ENCODE assay signal across 23 cellular contexts in the genomic region with DNA sequence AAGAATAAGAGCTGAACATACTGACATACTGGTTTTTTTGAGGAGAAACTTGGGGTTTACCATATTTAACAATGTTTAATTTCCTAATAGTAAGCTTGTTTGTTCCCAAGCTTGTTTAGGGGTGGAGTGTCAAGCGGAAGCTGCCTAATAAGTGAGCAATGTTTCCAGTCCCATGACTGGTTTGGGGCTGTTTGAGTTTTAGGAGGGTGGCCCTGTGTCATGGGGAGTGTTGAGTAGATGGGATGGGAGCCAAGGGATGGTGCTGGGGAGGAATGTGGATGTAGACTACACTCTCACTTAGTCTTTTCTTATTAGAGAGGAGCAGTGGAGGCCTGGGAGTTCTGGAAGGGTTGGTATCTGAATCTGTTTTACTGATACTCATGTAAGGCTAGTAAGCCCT.
DNase-seq lines count a peak whose midpoint lies in the region; ATAC-seq and TF ChIP-seq lines count a peak whose summit lies in the region.
"Had no signal": no experiment of that assay in that cellular context is flagged by ENCODE, and none has a peak within 500 bp of the region (broad histone marks: within the 10 kb centered on the region; RNA-seq: fewer than 3 reads in every experiment).

No MANE protein-coding gene starts in this region.

- TF ChIP-seq CTCF in type B pancreatic cell (conservative IDR thresholded peaks at IDR 0.05) (no peak), left lung (IDR thresholded peaks at IDR 0.05) (no peak), gastrocnemius medialis (IDR thresholded peaks at IDR 0.05 in 4 of 5, conservative IDR thresholded peaks at IDR 0.05 in 1 of 5) (no peak)

- H3K4me3 Mint-ChIP-seq in type B pancreatic cell = peak overlapping the region; percentile 53
- H3K4me3 Mint-ChIP-seq: activated CD8-positive, alpha-beta T cell treated with anti-CD3 and anti-CD28 coated beads, Interleukin-2, amount 10 ng/mL, durations not matched to agents 7 days and 5 days; activated T-cell treated with anti-CD3 and anti-CD28 coated beads, Interleukin-2, amount 50 U/mL, for 24 hours; stimulated activated memory B cell treated with anti-CD40 and anti-IgM and Interleukin-4, amounts not matched to agents 10 μg/mL and 1 μg/mL and 100 μg/mL, for 72 hours had no signal

- DNase-seq in DMS53 (lab: John Stamatoyannopoulos, UW) (peak; percentile 11), DMS53 treated with DMSO at 0.1 percent for 48 hours (lab: John Stamatoyannopoulos, UW; ENCODE audit: unreplicated experiment) (no peak), dermis blood vessel endothelial cell (peak; percentile 47), iris pigment epithelial cell (ENCODE audit: low read depth) (peak; percentile 27), type B pancreatic cell (ENCODE audit: extremely low spot score, unreplicated experiment) (no peak), globus pallidus (ENCODE audit: low spot score) (no peak), left lung (no peak), gastrocnemius medialis (no peak)
- DNase-seq: activated CD8-positive, alpha-beta T cell treated with anti-CD3 and anti-CD28 coated beads, Interleukin-2, amount 10 ng/mL, durations not matched to agents 7 days and 5 days; activated naive CD4-positive, alpha-beta T cell treated with Interleukin-2 at 50 U/mL for 16 hours; activated T-cell treated with anti-CD3 and anti-CD28 coated beads, Interleukin-2, amount 50 U/mL, for 24 hours; amygdala; GF-D8; left colon; MG63; NCI-H1436 treated with DMSO at 0.1 percent for 48 hours; NCI-H748 treated with DMSO at 0.1 percent for 48 hours had no signal

- peaks cover 23 to 44% of the 10 kb centered on the region in 2 donors for H3K4me1 ChIP-seq in left lung
- H3K4me1 ChIP-seq in gastrocnemius medialis = peaks cover 11 to 31% of the 10 kb centered on the region in 2 donors

- ATAC-seq in left lung (no peak), gastrocnemius medialis (no peak)
- ATAC-seq: activated CD8-positive, alpha-beta T cell treated with anti-CD3 and anti-CD28 coated beads, Interleukin-2, amount 10 ng/mL, durations not matched to agents 7 days and 5 days; GM12878; HCT116; left colon; stimulated activated memory B cell treated with anti-CD40 and anti-IgM and Interleukin-4, amounts not matched to agents 10 μg/mL and 1 μg/mL and 100 μg/mL, for 72 hours had no signal

- H3K27ac Mint-ChIP-seq in type B pancreatic cell = peak overlapping the region; percentile 95
- H3K27ac Mint-ChIP-seq: activated CD8-positive, alpha-beta T cell treated with anti-CD3 and anti-CD28 coated beads, Interleukin-2, amount 10 ng/mL, durations not matched to agents 7 days and 5 days; activated T-cell treated with anti-CD3 and anti-CD28 coated beads, Interleukin-2, amount 50 U/mL, for 24 hours; stimulated activated memory B cell treated with anti-CD40 and anti-IgM and Interleukin-4, amounts not matched to agents 10 μg/mL and 1 μg/mL and 100 μg/mL, for 72 hours had no signal

- H3K4me3 ChIP-seq in left lung (no peak overlapping the region), gastrocnemius medialis (no peak overlapping the region)
- H3K4me3 ChIP-seq: GM12878, MG63, tibial nerve had no signal

- H3K27ac ChIP-seq in left lung = no peak overlapping the region
- H3K27ac ChIP-seq in gastrocnemius medialis = peak overlapping the region in 2 of 4 donors; percentile 3 to 18
- H3K27ac ChIP-seq: 22Rv1, neutrophil, tibial nerve had no signal

- H3K9me3 ChIP-seq in left lung = peaks cover 0 to 13% of the 10 kb centered on the region in 2 donors
- no peaks in the 10 kb centered on the region for H3K9me3 ChIP-seq in gastrocnemius medialis
- H3K9me3 ChIP-seq: neutrophil had no signal

- peaks cover 13% of the 10 kb centered on the region for H3K9me3 Mint-ChIP-seq in type B pancreatic cell

- H3K36me3 Mint-ChIP-seq in type B pancreatic cell = peaks cover 38% of the 10 kb centered on the region

- H3K4me1 Mint-ChIP-seq in type B pancreatic cell (ENCODE audit: unreplicated experiment) = peaks cover 60% of the 10 kb centered on the region

- intact Hi-C loops in left lung (cut with DNase I) = no loop called here
- intact Hi-C loops in gastrocnemius medialis (cut with DNase I; ENCODE audit: low total_unique reads) = no loop called here

- in situ Hi-C loops in gastrocnemius medialis (cut with MboI; ENCODE audit: low sequenced_read_pairs in 4 of 4) = no loop called here

- TF ChIP-seq POLR2A in gastrocnemius medialis (IDR thresholded peaks at IDR 0.05) = no peak

- H3K27me3 ChIP-seq in left lung (no peaks in the 10 kb centered on the region), gastrocnemius medialis (no peaks in the 10 kb centered on the region)
- H3K27me3 ChIP-seq: MG63, neutrophil, tibial nerve had no signal

- no peaks in the 10 kb centered on the region for H3K36me3 ChIP-seq in left lung
- no peaks in the 10 kb centered on the region for H3K36me3 ChIP-seq in gastrocnemius medialis
- H3K36me3 ChIP-seq: MG63, neutrophil, tibial nerve had no signal

- no peaks in the 10 kb centered on the region for H3K27me3 Mint-ChIP-seq in type B pancreatic cell
- H3K27me3 Mint-ChIP-seq: activated T-cell treated with anti-CD3 and anti-CD28 coated beads, Interleukin-2, amount 50 U/mL, for 24 hours; stimulated activated memory B cell treated with anti-CD40 and anti-IgM and Interleukin-4, amounts not matched to agents 10 μg/mL and 1 μg/mL and 100 μg/mL, for 72 hours had no signal

Comparison
In these comparisons a context has a peak if more than half of its experiments do, and no peak if none do; other contexts are left out.
1. DNase-seq: peak in DMS53 (single experiment), dermis blood vessel endothelial cell (single experiment) and iris pigment epithelial cell (single experiment); none in DMS53 treated with DMSO at 0.1 percent for 48 hours (single experiment), type B pancreatic cell (single experiment), globus pallidus (single experiment), left lung (0 of 2) and gastrocnemius medialis (0 of 2).